Comparison of ENCODE assay signal across 8 cellular contexts in genomic region chrX:53089224-53089842, GRCh38. TPM values are rescaled to one million over a fixed set of nuclear protein-coding genes. Genes with fewer than 3 reads are reported as not detected.
DNase-seq lines count a peak whose midpoint lies in the region; ATAC-seq and TF ChIP-seq lines count a peak whose summit lies in the region.

No MANE protein-coding gene starts in this region.

- H3K36me3 ChIP-seq in effector memory CD4-positive, alpha-beta T cell (ENCODE audit: control insufficient read depth, insufficient read depth, low read length), result peaks cover 8% of the 10 kb centered on the region
- peaks cover 3% of the 10 kb centered on the region for H3K36me3 ChIP-seq in mesendoderm (ENCODE audit: control insufficient read depth, insufficient read depth, low read length)
- H3K36me3 ChIP-seq in upper lobe of left lung, result peaks cover 0 to 9% (median 2%) of the 10 kb centered on the region in 4 donors

- H3K27ac ChIP-seq in effector memory CD4-positive, alpha-beta T cell (ENCODE audit: insufficient read depth, low read length, poor library complexity, severe bottlenecking), result peak overlapping the region; percentile 96
- no peak overlapping the region for H3K27ac ChIP-seq in mesendoderm (ENCODE audit: low read depth, low read length)
- H3K27ac ChIP-seq in upper lobe of left lung, result peak overlapping the region; percentile 51 to 84 (median 72)

- WGBS in mesendoderm (ENCODE audit: extremely low coverage, insufficient coverage, low lambda C conversion rate), result no CpG with 5 or more reads among the region's 11 CpGs
- WGBS in upper lobe of left lung, 2 donors, result 11 to 20% methylated on average over 11 of the region's 11 CpGs

- H2AK5ac ChIP-seq in mesendoderm (ENCODE audit: low read length), result no peak overlapping the region

- no peaks in the 10 kb centered on the region for H3K4me1 ChIP-seq in effector memory CD4-positive, alpha-beta T cell (ENCODE audit: control insufficient read depth, insufficient read depth, low read length, poor library complexity, severe bottlenecking)
- H3K4me1 ChIP-seq in mesendoderm (ENCODE audit: control insufficient read depth, low read depth, low read length), result no peaks in the 10 kb centered on the region
- peaks cover 2 to 15% (median 6%) of the 10 kb centered on the region in 4 donors for H3K4me1 ChIP-seq in upper lobe of left lung

- peak overlapping the region; percentile 83 for H3K4me3 Mint-ChIP-seq in T-helper 1 cell treated with Interleukin-12 subunit alpha and Interleukin-12 subunit beta and Interleukin-4 antibody, amounts not matched to agents 30 μg/mL and 1 μg/mL, for 36 hours

- H2BK5ac ChIP-seq in mesendoderm (ENCODE audit: low read length), result no peak overlapping the region

- H3K4ac ChIP-seq in mesendoderm (ENCODE audit: low read depth, low read length), result no peak overlapping the region

- H3K27me3 Mint-ChIP-seq in T-helper 1 cell treated with Interleukin-12 subunit alpha and Interleukin-12 subunit beta and Interleukin-4 antibody, amounts not matched to agents 30 μg/mL and 1 μg/mL, for 36 hours (ENCODE audit: low read depth), result no peaks in the 10 kb centered on the region

- peaks cover 14% of the 10 kb centered on the region for H3K36me3 Mint-ChIP-seq in T-helper 1 cell treated with Interleukin-12 subunit alpha and Interleukin-12 subunit beta and Interleukin-4 antibody, amounts not matched to agents 30 μg/mL and 1 μg/mL, for 36 hours (ENCODE audit: low read depth)

- no peaks in the 10 kb centered on the region for H3K79me2 ChIP-seq in mesendoderm (ENCODE audit: control insufficient read depth, insufficient read depth, low read length)

- no peaks in the 10 kb centered on the region for H3K9me3 ChIP-seq in effector memory CD4-positive, alpha-beta T cell (ENCODE audit: control insufficient read depth, low read length)
- no peaks in the 10 kb centered on the region for H3K9me3 ChIP-seq in upper lobe of left lung

- TF ChIP-seq CTCF in upper lobe of left lung (IDR thresholded peaks at IDR 0.05), result peak; percentile 56 to 91 (median 66)

- no peak overlapping the region for H4K8ac ChIP-seq in mesendoderm (ENCODE audit: low read depth, low read length)

- H3K4me3 ChIP-seq in effector memory CD4-positive, alpha-beta T cell (ENCODE audit: insufficient read depth, low read depth, low read length, poor library complexity, severe bottlenecking), result peak overlapping the region; percentile 48
- H3K4me3 ChIP-seq in mesendoderm (ENCODE audit: low read length) (no peak overlapping the region), upper lobe of left lung (peak overlapping the region in 3 of 4 donors; percentile 24 to 40 (median 38))

- peak in 1 of 2 donors; percentile 34 for ATAC-seq in upper lobe of left lung (ENCODE audit: low FRiP score in 2 of 2)

- no peaks in the 10 kb centered on the region for H3K27me3 ChIP-seq in effector memory CD4-positive, alpha-beta T cell (replicated peaks; ENCODE audit: control insufficient read depth, insufficient read depth, low read length, poor library complexity, severe bottlenecking)
- H3K27me3 ChIP-seq in mesendoderm (ENCODE audit: insufficient read depth, low read length, poor library complexity) (no peaks in the 10 kb centered on the region), upper lobe of left lung (no peaks in the 10 kb centered on the region)

- peak overlapping the region; percentile 61 for H3K27ac Mint-ChIP-seq in T-helper 1 cell treated with Interleukin-12 subunit alpha and Interleukin-12 subunit beta and Interleukin-4 antibody, amounts not matched to agents 30 μg/mL and 1 μg/mL, for 36 hours

- TF ChIP-seq POLR2A in upper lobe of left lung (IDR thresholded peaks at IDR 0.05), result no peak

- H3K18ac ChIP-seq in mesendoderm (ENCODE audit: low read length), result no peak overlapping the region

- H3K79me1 ChIP-seq in mesendoderm (ENCODE audit: low read length), result no peaks in the 10 kb centered on the region

- no peak overlapping the region for H2BK120ac ChIP-seq in mesendoderm (ENCODE audit: low read depth, low read length)

- H3K4me1 Mint-ChIP-seq in T-helper 1 cell treated with Interleukin-12 subunit alpha and Interleukin-12 subunit beta and Interleukin-4 antibody, amounts not matched to agents 30 μg/mL and 1 μg/mL, for 36 hours (ENCODE audit: low read depth), result peaks cover 24% of the 10 kb centered on the region

- TF ChIP-seq EP300 in upper lobe of left lung (IDR thresholded peaks at IDR 0.05), result no peak

- no peaks in the 10 kb centered on the region for H3K9me3 Mint-ChIP-seq in T-helper 1 cell treated with Interleukin-12 subunit alpha and Interleukin-12 subunit beta and Interleukin-4 antibody, amounts not matched to agents 30 μg/mL and 1 μg/mL, for 36 hours

- no peak overlapping the region for H3K4me2 ChIP-seq in mesendoderm (ENCODE audit: low read length)

- H2BK15ac ChIP-seq in mesendoderm (replicated peaks; ENCODE audit: low read depth), result no peak overlapping the region

- no peak overlapping the region for H3K23ac ChIP-seq in mesendoderm (ENCODE audit: low read length)

- peak overlapping the region; percentile 69 for H3K9ac ChIP-seq in mesendoderm (ENCODE audit: low read length)

- peak overlapping the region; percentile 79 for H3K56ac ChIP-seq in mesendoderm (ENCODE audit: low read length)

- peak; percentile 75 for DNase-seq in activated effector memory CD4-positive, alpha-beta T cell treated with anti-CD3 and anti-CD28 coated beads, Interleukin-2, amount 50 U/mL, for 16 hours
- no peak for DNase-seq in activated effector memory CD4-positive, alpha-beta T cell treated with Interleukin-2 at 50 U/mL for 16 hours
- peak; percentile 68 for DNase-seq in NCI-H1105 treated with DMSO at 0.1 percent for 48 hours (lab: John Stamatoyannopoulos, UW)
- DNase-seq in effector memory CD4-positive, alpha-beta T cell, result peak in 1 of 3 donors; percentile 6
- DNase-seq in mesendoderm, result peak; percentile 64
- peak in 1 of 2 donors; percentile 53 for DNase-seq in upper lobe of left lung
- DNase-seq in iPS-NIHi11 (ENCODE audit: low spot score), result no peak

- H4K5ac ChIP-seq in mesendoderm (ENCODE audit: low read length), result no peak overlapping the region

RNA-seq across cellular contexts. Expression of gene KANTR, which starts 4.6 kb away (rescaled TPM):
- 1.8 TPM for polyA plus RNA-seq in mesendoderm (2013, experiment 1 of 2)
- 1.8 TPM for polyA plus RNA-seq in mesendoderm (2013, experiment 2 of 2)
- 10 to 100 TPM in 4 of 6 donors, 1 to 10 TPM in 2; 7.6 to 68.1 (median 14.9) TPM for total RNA-seq in upper lobe of left lung

RNA-seq across cellular contexts. Expression of gene TSPYL2, which starts 7.2 kb away (rescaled TPM):
- 10.0 TPM for polyA plus RNA-seq in mesendoderm (2013, experiment 1 of 2)
- 10.8 TPM for polyA plus RNA-seq in mesendoderm (2013, experiment 2 of 2)
- total RNA-seq in upper lobe of left lung, result 100 to 1,000 TPM in 1 of 6 donors, 10 to 100 TPM in 5; 33.4 to 162 (median 46.6) TPM

RNA-seq across cellular contexts. Expression of gene GPR173, which starts 40.7 kb away (rescaled TPM):
- 1.4 TPM for polyA plus RNA-seq in mesendoderm (2013, experiment 1 of 2)
- 1.4 TPM for polyA plus RNA-seq in mesendoderm (2013, experiment 2 of 2)
- total RNA-seq in upper lobe of left lung, result 1 to 10 TPM in 3 of 6 donors, under 1 TPM in 3; 0.46 to 1.3 (median 0.95) TPM

Comparison
In these comparisons a context has a peak if more than half of its experiments do, and no peak if none do; other contexts are left out.
1. DNase-seq: peak in activated effector memory CD4-positive, alpha-beta T cell treated with anti-CD3 and anti-CD28 coated beads, Interleukin-2, amount 50 U/mL, for 16 hours (single experiment), NCI-H1105 treated with DMSO at 0.1 percent for 48 hours (single experiment) and mesendoderm (single experiment); none in activated effector memory CD4-positive, alpha-beta T cell treated with Interleukin-2 at 50 U/mL for 16 hours (single experiment) and iPS-NIHi11 (single experiment).